In genomic region chr2:71850306-71850801, GRCh38 we compare ENCODE assay signal across 25 cellular contexts.
"Had no signal": no experiment of that assay in that cellular context is flagged by ENCODE, and none has a peak within 500 bp of the region (broad histone marks: within the 10 kb centered on the region; RNA-seq: fewer than 3 reads in every experiment).

No MANE protein-coding gene starts in this region.

- H3K9me3 ChIP-seq: adrenal gland, colonic mucosa, mucosa of descending colon, upper lobe of left lung had no signal

- H3K4me3 Mint-ChIP-seq: activated CD4-positive, alpha-beta memory T cell treated with anti-CD3 and anti-CD28 coated beads, Interleukin-2, amount 10 ng/mL, durations not matched to agents 7 days and 5 days; activated naive CD4-positive, alpha-beta T cell treated with anti-CD3 and anti-CD28 coated beads, Interleukin-2, amount 50 U/mL, for 24 hours; activated T-cell treated with anti-CD3 and anti-CD28 coated beads, Interleukin-2, amount 50 U/mL, for 4 hours; naive thymus-derived CD4-positive, alpha-beta T cell; WTC11 had no signal

- H3K9me3 Mint-ChIP-seq: activated CD4-positive, alpha-beta memory T cell treated with anti-CD3 and anti-CD28 coated beads, Interleukin-2, amount 10 ng/mL, durations not matched to agents 7 days and 5 days; activated naive CD4-positive, alpha-beta T cell treated with anti-CD3 and anti-CD28 coated beads, Interleukin-2, amount 50 U/mL, for 24 hours had no signal

- FAIRE-seq: endothelial cell of umbilical vein, TTC549 had no signal

- H3K4me3 ChIP-seq: adrenal gland, colonic mucosa, esophagus squamous epithelium, lung, mucosa of descending colon, skin epidermis, upper lobe of left lung had no signal

- H3K4me1 Mint-ChIP-seq: activated CD4-positive, alpha-beta memory T cell treated with anti-CD3 and anti-CD28 coated beads, Interleukin-2, amount 10 ng/mL, durations not matched to agents 7 days and 5 days; activated naive CD4-positive, alpha-beta T cell treated with anti-CD3 and anti-CD28 coated beads, Interleukin-2, amount 50 U/mL, for 24 hours; naive thymus-derived CD4-positive, alpha-beta T cell had no signal

- DNase-seq: activated CD4-positive, alpha-beta memory T cell treated with anti-CD3 and anti-CD28 coated beads, Interleukin-2, amount 10 ng/mL, durations not matched to agents 7 days and 5 days; activated CD4-positive, alpha-beta T cell treated with anti-CD3 and anti-CD28 coated beads for 4 hours; activated effector memory CD4-positive, alpha-beta T cell treated with anti-CD3 and anti-CD28 coated beads, Interleukin-2, amount 50 U/mL, for 16 hours; activated T-cell treated with anti-CD3 and anti-CD28 coated beads, Interleukin-2, amount 50 U/mL, for 4 hours; colonic mucosa; effector CD4-positive, alpha-beta T cell; esophagus squamous epithelium; foreskin keratinocyte; glutamatergic neuron; hypothalamus; mucosa of descending colon; naive thymus-derived CD4-positive, alpha-beta T cell; retina; stimulated activated CD4-positive, alpha-beta T cell treated with anti-CD3 and anti-CD28 coated beads, Interleukin-15, amount 100 ng/mL, for 24 hours; stimulated activated CD4-positive, alpha-beta T cell treated with anti-CD3 and anti-CD28 coated beads, Interleukin-4, amount 100 ng/mL, for 1 hour; stimulated activated naive CD4-positive, alpha-beta T cell; T-helper 2 cell; upper lobe of left lung had no signal

- H3K27me3 ChIP-seq: adrenal gland, colonic mucosa, upper lobe of left lung had no signal

- H3K27ac ChIP-seq: colonic mucosa, foreskin keratinocyte had no signal

- H3K36me3 ChIP-seq: adrenal gland, colonic mucosa, esophagus squamous epithelium, upper lobe of left lung had no signal

- H3K27me3 Mint-ChIP-seq: activated CD4-positive, alpha-beta memory T cell treated with anti-CD3 and anti-CD28 coated beads, Interleukin-2, amount 10 ng/mL, durations not matched to agents 7 days and 5 days had no signal

- H3K4me1 ChIP-seq: adrenal gland, colonic mucosa, foreskin keratinocyte had no signal

- ATAC-seq: activated T-cell treated with anti-CD3 and anti-CD28 coated beads, Interleukin-2, amount 50 U/mL, for 4 hours; foreskin keratinocyte; mucosa of descending colon; naive thymus-derived CD4-positive, alpha-beta T cell; WTC11 had no signal

- H3K36me3 Mint-ChIP-seq: activated naive CD4-positive, alpha-beta T cell treated with anti-CD3 and anti-CD28 coated beads, Interleukin-2, amount 50 U/mL, for 24 hours; naive thymus-derived CD4-positive, alpha-beta T cell; WTC11 had no signal

- H3K27ac Mint-ChIP-seq: activated CD4-positive, alpha-beta memory T cell treated with anti-CD3 and anti-CD28 coated beads, Interleukin-2, amount 10 ng/mL, durations not matched to agents 7 days and 5 days; naive thymus-derived CD4-positive, alpha-beta T cell; WTC11 had no signal
